ENCODE assay signal across 8 cellular contexts in genomic region chr9:21993893-21994525, GRCh38. TPM values are rescaled to one million over a fixed set of nuclear protein-coding genes. Genes with fewer than 3 reads are reported as not detected.
DNase-seq lines count a peak whose midpoint lies in the region; FAIRE-seq and TF ChIP-seq lines count a peak whose summit lies in the region.

Gene CDKN2A, minus strand, starts transcription at chr9:21994392.

- H3K27me3 ChIP-seq in endothelial cell of umbilical vein (ENCODE audit: control insufficient read depth in 2 of 2, insufficient read depth in 2 of 2, low read length in 2 of 2) = peaks cover 4 to 13% of the 10 kb centered on the region in 2 experiments

- peaks cover 16% of the 10 kb centered on the region for H3K4me1 ChIP-seq in endothelial cell of umbilical vein (ENCODE audit: control insufficient read depth, extremely low read depth, insufficient read depth, low read length)

- FAIRE-seq in endothelial cell of umbilical vein (lab: Jason Lieb, UNC) = no peak

- H3K4me3 ChIP-seq in HFF-Myc (replicated peaks; ENCODE audit: low read depth, low read length) (peak within 1 kb of the TSS; percentile 93), endothelial cell of umbilical vein (replicated peaks in 1 of 3; ENCODE audit: insufficient read depth in 1 of 3, low read depth in 1 of 3, low read length in 3 of 3) (peak within 1 kb of the TSS; percentile 64 to 97 (median 94))

- H3K79me2 ChIP-seq in endothelial cell of umbilical vein (ENCODE audit: control insufficient read depth, insufficient read depth, low read length) = no peaks in the 10 kb centered on the region

- POLR2A ChIA-PET in endothelial cell of umbilical vein (lab: Charles Lee) = interaction anchor here (1.0 to 1.5 kb wide), 2 partner anchors 15 to 182 kb away, joined by 3 to 8 read pairs; partner anchors contain the start of gene CDKN2B

- peak; percentile 90 for DNase-seq in NCI-H1105 treated with DMSO at 0.1 percent for 48 hours (lab: John Stamatoyannopoulos, UW)
- DNase-seq in NCI-H1105 (lab: John Stamatoyannopoulos, UW) = no peak
- no peak for DNase-seq in HFF-Myc (ENCODE audit: extremely low read depth, low read depth)
- DNase-seq in NCI-H2029 (lab: John Stamatoyannopoulos, UW) = peak; percentile 85
- peak; percentile 58 for DNase-seq in activated CD4-positive, CD25-positive, alpha-beta regulatory T cell treated with anti-CD3 and anti-CD28 coated beads, Interleukin-2, amount 50 U/mL, for 72 hours
- DNase-seq in endothelial cell of umbilical vein (ENCODE audit: low read depth, low spot score) = peak; percentile 26
- no peak for DNase-seq in myocyte (ENCODE audit: low read depth)
- DNase-seq in inferior parietal cortex (ENCODE audit: extremely low spot score) = no peak

- BruUV-seq in endothelial cell of umbilical vein (replicated peaks; lab: Mats Ljungman, UMichigan) = no TSS peak

- intact Hi-C loops in endothelial cell of umbilical vein (cut with micrococcal nuclease) = no loop called here

- peak within 1 kb of the TSS; percentile 97 for H2AFZ ChIP-seq in endothelial cell of umbilical vein (ENCODE audit: low read depth, low read length)

- peak within 1 kb of the TSS; percentile 75 for H3K27ac ChIP-seq in endothelial cell of umbilical vein (ENCODE audit: insufficient read depth, low read depth, low read length)

- CTCF ChIA-PET in endothelial cell of umbilical vein (lab: Charles Lee) = interaction anchor here (0.6 to 4.7 kb wide), 18 partner anchors 9 to 459 kb away, joined by 3 to 68 read pairs (median 4); partner anchors contain the start of gene CDKN2B

- no peaks in the 10 kb centered on the region for H3K36me3 ChIP-seq in endothelial cell of umbilical vein (ENCODE audit: control insufficient read depth in 2 of 2, extremely low read depth in 1 of 2, insufficient read depth in 2 of 2, low read length in 2 of 2)

- H3K9me3 ChIP-seq in endothelial cell of umbilical vein (replicated peaks; ENCODE audit: control insufficient read depth, insufficient read depth, low read length) = no peaks in the 10 kb centered on the region

- no peak for TF ChIP-seq POLR2A in endothelial cell of umbilical vein (IDR thresholded peaks at IDR 0.05; ENCODE audit: low read depth, low read length)

- no peak for TF ChIP-seq CTCF in HFF-Myc (IDR thresholded peaks at IDR 0.05; ENCODE audit: low read depth, low read length, missing control alignments)
- peak in 1 of 2 donors; percentile 20 for TF ChIP-seq CTCF in endothelial cell of umbilical vein (IDR thresholded peaks at IDR 0.05; ENCODE audit: extremely low read depth in 1 of 2, insufficient read depth in 1 of 2, low read depth in 1 of 2, low read length in 2 of 2)

- no peaks in the 10 kb centered on the region for H4K20me1 ChIP-seq in endothelial cell of umbilical vein (replicated peaks; ENCODE audit: control insufficient read depth, extremely low read depth, insufficient read depth, low read length)

- H3K4me2 ChIP-seq in endothelial cell of umbilical vein (ENCODE audit: insufficient read depth, low read length) = peak within 1 kb of the TSS; percentile 80

- peak within 1 kb of the TSS; percentile 85 for H3K9ac ChIP-seq in endothelial cell of umbilical vein (replicated peaks; ENCODE audit: extremely low read depth, insufficient read depth, low read length)

- no peaks in the 10 kb centered on the region for H3K9me1 ChIP-seq in endothelial cell of umbilical vein (replicated peaks; ENCODE audit: control insufficient read depth, extremely low read depth, insufficient read depth, low read length)

- dilution Hi-C loops in endothelial cell of umbilical vein (cut with MboI; ENCODE audit: extremely low pct_ligation_motif_present, low sequenced_read_pairs) = no loop called here

TF ChIP-seq in endothelial cell of umbilical vein, 7 proteins besides CTCF, POLR2A, EP300 and RAD21:
- TF ChIP-seq FOS (IDR thresholded peaks at IDR 0.05; ENCODE audit: borderline replicate concordance, insufficient read depth, low read length) (no peak), JUN (IDR thresholded peaks at IDR 0.05; ENCODE audit: borderline replicate concordance, insufficient read depth, insufficient read length, low read depth) (no peak), EZH2 (IDR thresholded peaks at IDR 0.05; ENCODE audit: borderline replicate concordance, low read depth, low read length, severe bottlenecking) (no peak), GATA2 (IDR thresholded peaks at IDR 0.05; ENCODE audit: insufficient read depth, insufficient read length, low read depth, low read length) (no peak), POLR2AphosphoS5 (IDR thresholded peaks at IDR 0.05; ENCODE audit: insufficient read depth, low read depth, low read length) (no peak), MYC (IDR thresholded peaks at IDR 0.05; ENCODE audit: low read depth, low read length) (no peak)

RNA-seq across cellular contexts. Expression of gene CDKN2A, which starts in this region (rescaled TPM):
- total RNA-seq in endothelial cell of umbilical vein (8.5 and 9.3 TPM in 2 replicates), myocyte (169 and 177 TPM in 2 replicates)
- 10.7 and 14.1 TPM in 2 replicates for polyA plus RNA-seq in endothelial cell of umbilical vein
- 5.8 and 8.1 TPM in 2 replicates for polyA plus RNA-seq in endothelial cell of umbilical vein (2011; cell fraction: cytosol; rRNA removed)
- 5.2 and 5.3 TPM in 2 replicates for polyA plus RNA-seq in endothelial cell of umbilical vein (2011; cell fraction: nucleus; rRNA removed)
- 13.2 and 23.8 TPM in 2 replicates for polyA plus RNA-seq in endothelial cell of umbilical vein (2012)
- polyA minus RNA-seq in endothelial cell of umbilical vein = 2.5 and 2.9 TPM in 2 replicates
- 182 TPM for polyA minus RNA-seq in endothelial cell of umbilical vein (2011; cell fraction: cytosol; rRNA and poly(A)+ RNA removed)
- polyA minus RNA-seq in endothelial cell of umbilical vein (2011; cell fraction: nucleus; rRNA and poly(A)+ RNA removed) = 3.3 and 3.8 TPM in 2 replicates
- 270 TPM for polyA plus RNA-seq in myocyte (2012)

Comparison
In these comparisons a context has a peak if more than half of its experiments do, and no peak if none do; other contexts are left out.
1. RNA of gene CDKN2A (total RNA-seq): 169 to 177 TPM in myocyte; 8.5 to 9.3 TPM in endothelial cell of umbilical vein; every median in the first group is over 10 times any median in the second.
2. DNase-seq: peak in NCI-H1105 treated with DMSO at 0.1 percent for 48 hours (single experiment), NCI-H2029 (single experiment), activated CD4-positive, CD25-positive, alpha-beta regulatory T cell treated with anti-CD3 and anti-CD28 coated beads, Interleukin-2, amount 50 U/mL, for 72 hours (single experiment) and endothelial cell of umbilical vein (single experiment); none in NCI-H1105 (single experiment), HFF-Myc (single experiment), myocyte (single experiment) and inferior parietal cortex (single experiment).